22 cellular contexts compared by ENCODE assay signal in the genomic region with DNA sequence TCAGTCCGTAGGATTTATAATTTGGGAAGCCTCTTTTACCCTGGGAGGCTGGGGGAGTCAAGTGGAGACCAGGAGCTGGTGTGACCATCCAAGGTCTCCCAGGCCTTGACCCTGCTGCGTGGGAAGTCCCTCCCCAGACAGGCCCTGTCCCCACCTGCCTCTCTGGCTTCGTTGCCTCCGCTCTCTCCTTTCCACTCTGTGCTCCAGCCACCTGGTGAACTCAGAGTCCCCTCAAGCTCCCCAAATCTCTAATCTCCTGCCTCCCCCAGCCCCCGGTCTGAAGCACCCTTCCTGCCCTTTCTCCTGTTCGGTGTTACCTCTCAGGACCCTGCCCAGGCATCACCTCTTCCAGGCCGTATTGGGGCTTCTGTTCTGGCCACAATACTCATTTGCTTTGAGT. TPM values are rescaled to one million over a fixed set of nuclear protein-coding genes. Genes with fewer than 3 reads are reported as not detected.
DNase-seq lines count a peak whose midpoint lies in the region; ATAC-seq, FAIRE-seq and TF ChIP-seq lines count a peak whose summit lies in the region.
"Had no signal": no experiment of that assay in that cellular context is flagged by ENCODE, and none has a peak within 500 bp of the region (broad histone marks: within the 10 kb centered on the region; RNA-seq: fewer than 3 reads in every experiment).

No MANE protein-coding gene starts in this region.

- H3K27ac ChIP-seq in colonic mucosa (peak overlapping the region; percentile 4), pancreas (peak overlapping the region; percentile 0 to 83 (median 78)), spleen (no peak overlapping the region)
- H3K27ac ChIP-seq: 22Rv1, C4-2B, SJCRH30 had no signal

- no peaks in the 10 kb centered on the region for H3K9me3 ChIP-seq in colonic mucosa
- H3K9me3 ChIP-seq in pancreas: no peaks in the 10 kb centered on the region
- no peaks in the 10 kb centered on the region for H3K9me3 ChIP-seq in spleen
- H3K9me3 ChIP-seq: SJCRH30 had no signal

- no peak overlapping the region for H3K4me3 Mint-ChIP-seq in activated CD4-positive, alpha-beta T cell treated with anti-CD3 and anti-CD28 coated beads, Interleukin-2, amount 10 ng/mL, durations not matched to agents 24 days and 14 days
- H3K4me3 Mint-ChIP-seq: B cell; CD8-positive, alpha-beta memory T cell had no signal

- H3K4me1 Mint-ChIP-seq in activated CD4-positive, alpha-beta T cell treated with anti-CD3 and anti-CD28 coated beads, Interleukin-2, amount 10 ng/mL, durations not matched to agents 24 days and 14 days: peaks cover 7% of the 10 kb centered on the region

- H3K27me3 Mint-ChIP-seq in activated CD4-positive, alpha-beta T cell treated with anti-CD3 and anti-CD28 coated beads, Interleukin-2, amount 10 ng/mL, durations not matched to agents 24 days and 14 days: peaks cover 17% of the 10 kb centered on the region

- no peak for ATAC-seq in pancreas
- ATAC-seq in left lobe of liver: no peak
- ATAC-seq: PC-3 had no signal

- H3K36me3 Mint-ChIP-seq in activated CD4-positive, alpha-beta T cell treated with anti-CD3 and anti-CD28 coated beads, Interleukin-2, amount 10 ng/mL, durations not matched to agents 24 days and 14 days (ENCODE audit: low read depth): no peaks in the 10 kb centered on the region
- H3K36me3 Mint-ChIP-seq: CD8-positive, alpha-beta memory T cell had no signal

- H3K4me1 ChIP-seq in colonic mucosa: peaks cover 4% of the 10 kb centered on the region
- H3K4me1 ChIP-seq in pancreas: peaks cover 4 to 33% (median 11%) of the 10 kb centered on the region in 3 donors
- peaks cover 0 to 19% (median 11%) of the 10 kb centered on the region in 6 donors for H3K4me1 ChIP-seq in spleen
- H3K4me1 ChIP-seq: SJCRH30 had no signal

- WGBS in pancreas, 2 donors: 75 to 77% methylated on average over 7 of the region's 7 CpGs
- WGBS in spleen, 5 donors: 70 to 88% (median 84%) methylated on average over 7 of the region's 7 CpGs

- TF ChIP-seq CTCF in colonic mucosa (IDR thresholded peaks at IDR 0.05) (no peak), pancreas (IDR thresholded peaks at IDR 0.05) (no peak), spleen (IDR thresholded peaks at IDR 0.05 in 8 of 11, conservative IDR thresholded peaks at IDR 0.05 in 3 of 11) (no peak)

- H3K4me3 ChIP-seq in colonic mucosa (no peak overlapping the region), pancreas (no peak overlapping the region), spleen (no peak overlapping the region)
- H3K4me3 ChIP-seq: SJCRH30 had no signal

- DNase-seq in activated CD4-positive, alpha-beta T cell treated with anti-CD3 and anti-CD28 coated beads, Interleukin-2, amount 10 ng/mL, durations not matched to agents 24 days and 14 days: no peak
- DNase-seq in activated CD4-positive, alpha-beta T cell treated with anti-CD3 and anti-CD28 coated beads, Interleukin-2, amount 50 U/mL, for 48 hours: no peak
- DNase-seq in colonic mucosa (no peak), pancreas (no peak), spleen (peak; percentile 56), DMS 273 treated with DMSO at 0.1 percent for 48 hours (lab: John Stamatoyannopoulos, UW) (no peak), left lobe of liver (ENCODE audit: low spot score) (no peak)
- DNase-seq in activated CD8-positive, alpha-beta memory T cell treated with anti-CD3 and anti-CD28 coated beads, Interleukin-2, amount 50 U/mL, for 48 hours: no peak
- DNase-seq: CD8-positive, alpha-beta memory T cell; GF-D8; NCI-H1436 treated with DMSO at 0.1 percent for 48 hours; NCI-H187 treated with DMSO at 0.1 percent for 48 hours had no signal

- H3K9me3 Mint-ChIP-seq in activated CD4-positive, alpha-beta T cell treated with anti-CD3 and anti-CD28 coated beads, Interleukin-2, amount 10 ng/mL, durations not matched to agents 24 days and 14 days: no peaks in the 10 kb centered on the region
- H3K9me3 Mint-ChIP-seq: CD8-positive, alpha-beta memory T cell had no signal

- no peaks in the 10 kb centered on the region for H3K36me3 ChIP-seq in colonic mucosa
- H3K36me3 ChIP-seq in pancreas: no peaks in the 10 kb centered on the region
- H3K36me3 ChIP-seq in spleen: no peaks in the 10 kb centered on the region
- H3K36me3 ChIP-seq: SJCRH30 had no signal

- H3K27me3 ChIP-seq in colonic mucosa: no peaks in the 10 kb centered on the region
- no peaks in the 10 kb centered on the region for H3K27me3 ChIP-seq in pancreas
- H3K27me3 ChIP-seq in spleen (replicated peaks in 1 of 7): peaks cover 0 to 21% (median 0%) of the 10 kb centered on the region in 7 donors

- TF ChIP-seq POLR2A in spleen (IDR thresholded peaks at IDR 0.05): no peak

- H3K27ac Mint-ChIP-seq in activated CD4-positive, alpha-beta T cell treated with anti-CD3 and anti-CD28 coated beads, Interleukin-2, amount 10 ng/mL, durations not matched to agents 24 days and 14 days: peak overlapping the region; percentile 5
- H3K27ac Mint-ChIP-seq: B cell had no signal

- H3K9ac ChIP-seq in colonic mucosa (ENCODE audit: low read depth in 2 of 2, low read length in 2 of 2): no peak overlapping the region

- FAIRE-seq in pancreas (lab: Jason Lieb, UNC): no peak
- FAIRE-seq: GM12892, H54, HTR-8/SVneo had no signal

- intact Hi-C loops in activated CD4-positive, alpha-beta T cell treated with anti-CD3 and anti-CD28 coated beads, Interleukin-2, amount 10 ng/mL, durations not matched to agents 24 days and 14 days (cut with micrococcal nuclease): no loop called here
- intact Hi-C loops in colonic mucosa (cut with DNase I) (loop anchor here (5.0 kb wide), 2 partner anchors 277 to 362 kb away; no protein-coding TSS in a partner anchor), pancreas (cut with DNase I) (loop anchor here in 1 of 3 donors (5.0 to 10.0 kb wide), 2 partner anchors 280 to 367 kb away; a partner anchor contains a TSS), spleen (cut with DNase I; ENCODE audit: low total_unique reads) (no loop called here)

RNA-seq across cellular contexts. Expression of a gene that starts 27.9 kb away (rescaled TPM):
- total RNA-seq in activated CD4-positive, alpha-beta T cell treated with anti-CD3 and anti-CD28 coated beads, Interleukin-2, amount 10 ng/mL, durations not matched to agents 24 days and 14 days: not detected in 2 replicates
- under 1 TPM in 1 of 2 donors, not detected in 1; 0.10 TPM for total RNA-seq in colonic mucosa
- total RNA-seq in pancreas: under 1 TPM in 1 of 6 donors, not detected in 5; 0.08 TPM
- polyA plus RNA-seq in pancreas: not detected
- total RNA-seq in spleen: 1 to 10 TPM in 2 of 7 donors, under 1 TPM in 5; 0.23 to 1.6 (median 0.85) TPM
- not detected for polyA plus RNA-seq in spleen
- total RNA-seq in left lobe of liver: not detected
- total RNA-seq: B cell; CD8-positive, alpha-beta memory T cell; LHCN-M2; MCF 10A; PC-3; SJCRH30 had no signal
- polyA plus RNA-seq: CD8-positive, alpha-beta memory T cell had no signal

Comparison
In these comparisons a context has a peak if more than half of its experiments do, and no peak if none do; other contexts are left out.
1. H3K27ac ChIP-seq: peak in colonic mucosa (single experiment) and pancreas (4 of 4); none in spleen (0 of 8).